In genomic region chr2:216497382-216497781, GRCh38 we compare ENCODE assay signal across 9 cellular contexts. TPM values are rescaled to one million over a fixed set of nuclear protein-coding genes. Genes with fewer than 3 reads are reported as not detected.
DNase-seq lines count a peak whose midpoint lies in the region; ATAC-seq and TF ChIP-seq lines count a peak whose summit lies in the region.
"Had no signal": no experiment of that assay in that cellular context is flagged by ENCODE, and none has a peak within 500 bp of the region (broad histone marks: within the 10 kb centered on the region; RNA-seq: fewer than 3 reads in every experiment).

No MANE protein-coding gene starts in this region.

- H3K9me3 ChIP-seq in DND-41 (ENCODE audit: insufficient read depth, low read length, severe bottlenecking), result no peaks in the 10 kb centered on the region
- no peaks in the 10 kb centered on the region for H3K9me3 ChIP-seq in MG63
- H3K9me3 ChIP-seq in neutrophil, result no peaks in the 10 kb centered on the region

- TF ChIP-seq CTCF in DND-41 (IDR thresholded peaks at IDR 0.05; ENCODE audit: borderline replicate concordance, extremely low read depth, low read length, poor library complexity, severe bottlenecking) (no peak), neutrophil (IDR thresholded peaks at IDR 0.05) (no peak)

- peak overlapping the region; percentile 66 for H3K4me2 ChIP-seq in DND-41 (ENCODE audit: insufficient read depth, low read length)

- H3K4me3 Mint-ChIP-seq in effector memory CD8-positive, alpha-beta T cell, result peak overlapping the region; percentile 97 to 98

- H3K4me3 ChIP-seq in DND-41 (ENCODE audit: low read depth in 1 of 2, low read length in 2 of 2), result peak overlapping the region; percentile 67 to 70; a peak in 3 of 4 replicates
- H3K4me3 ChIP-seq in MG63, result peak overlapping the region; percentile 73
- peak overlapping the region in 1 of 2 experiments; percentile 90 for H3K4me3 ChIP-seq in neutrophil (ENCODE audit: low read depth in 1 of 2, low read length in 1 of 2)

- H3K27me3 Mint-ChIP-seq in effector memory CD8-positive, alpha-beta T cell, result no peaks in the 10 kb centered on the region

- DNase-seq in DND-41, result no peak
- DNase-seq in MG63, result no peak
- no peak for DNase-seq in effector memory CD8-positive, alpha-beta T cell
- DNase-seq in NCI-H146 (lab: John Stamatoyannopoulos, UW), result no peak
- DNase-seq in dedifferentiated amniotic fluid mesenchymal stem cell (ENCODE audit: extremely low spot score), result no peak
- DNase-seq in AG08395 (ENCODE audit: low spot score), result no peak
- DNase-seq: NCI-H1417 treated with DMSO at 0.1 percent for 48 hours had no signal

- no peak for ATAC-seq in DND-41 (ENCODE audit: insufficient read depth, low read depth)
- no peak for ATAC-seq in effector memory CD8-positive, alpha-beta T cell (replicated peaks)
- ATAC-seq in GM18873 (IDR thresholded peaks at IDR 0.05; ENCODE audit: low FRiP score, unreplicated experiment), result no peak

- peaks cover 36% of the 10 kb centered on the region for H3K36me3 ChIP-seq in DND-41 (ENCODE audit: insufficient read depth, low read length)
- H3K36me3 ChIP-seq in MG63, result peaks cover 38% of the 10 kb centered on the region
- H3K36me3 ChIP-seq in neutrophil, result peaks cover 24% of the 10 kb centered on the region

- H3K27ac ChIP-seq in DND-41 (ENCODE audit: low read length) (peak overlapping the region; percentile 71), neutrophil (peak overlapping the region; percentile 79)

- H3K9ac ChIP-seq in DND-41 (ENCODE audit: low read depth, low read length), result peak overlapping the region; percentile 78

- H3K79me2 ChIP-seq in DND-41 (ENCODE audit: insufficient read depth, low read length), result peaks cover 51% of the 10 kb centered on the region

- no peaks in the 10 kb centered on the region for H3K9me3 Mint-ChIP-seq in effector memory CD8-positive, alpha-beta T cell

- H3K4me1 ChIP-seq in DND-41 (ENCODE audit: insufficient read depth, low read length), result peaks cover 36% of the 10 kb centered on the region
- H3K4me1 ChIP-seq in neutrophil (ENCODE audit: control insufficient read depth in 1 of 2, insufficient read depth in 1 of 2, low read depth in 1 of 2, low read length in 1 of 2), result peaks cover 25 to 30% of the 10 kb centered on the region in 2 experiments

- H2AFZ ChIP-seq in DND-41 (ENCODE audit: low read depth, low read length), result peak overlapping the region; percentile 78; the same call in 1 of the 2 replicates

- peak overlapping the region in 1 of 2 donors; percentile 98 for H3K27ac Mint-ChIP-seq in effector memory CD8-positive, alpha-beta T cell

- H3K4me1 Mint-ChIP-seq in effector memory CD8-positive, alpha-beta T cell (ENCODE audit: low read depth in 2 of 2), result peaks cover 28 to 32% of the 10 kb centered on the region in 2 donors

- H4K20me1 ChIP-seq in DND-41 (ENCODE audit: insufficient read depth, low read length), result peaks cover 33% of the 10 kb centered on the region

- H3K27me3 ChIP-seq in DND-41 (ENCODE audit: insufficient read depth, low read length, poor library complexity) (no peaks in the 10 kb centered on the region), MG63 (no peaks in the 10 kb centered on the region), neutrophil (no peaks in the 10 kb centered on the region)

- H3K36me3 Mint-ChIP-seq in effector memory CD8-positive, alpha-beta T cell (ENCODE audit: insufficient read depth), result peaks cover 42% of the 10 kb centered on the region

RNA-seq across cellular contexts. Expression of gene RPL37A, which starts 1.3 kb away (rescaled TPM):
- 528 and 2,080 TPM in 2 replicates for total RNA-seq in MG63 (2014; rRNA removed; shearing (Covaris generic); ENCODE audit: low replicate concordance)
